8 cellular contexts compared by ENCODE assay signal in the genomic region with DNA sequence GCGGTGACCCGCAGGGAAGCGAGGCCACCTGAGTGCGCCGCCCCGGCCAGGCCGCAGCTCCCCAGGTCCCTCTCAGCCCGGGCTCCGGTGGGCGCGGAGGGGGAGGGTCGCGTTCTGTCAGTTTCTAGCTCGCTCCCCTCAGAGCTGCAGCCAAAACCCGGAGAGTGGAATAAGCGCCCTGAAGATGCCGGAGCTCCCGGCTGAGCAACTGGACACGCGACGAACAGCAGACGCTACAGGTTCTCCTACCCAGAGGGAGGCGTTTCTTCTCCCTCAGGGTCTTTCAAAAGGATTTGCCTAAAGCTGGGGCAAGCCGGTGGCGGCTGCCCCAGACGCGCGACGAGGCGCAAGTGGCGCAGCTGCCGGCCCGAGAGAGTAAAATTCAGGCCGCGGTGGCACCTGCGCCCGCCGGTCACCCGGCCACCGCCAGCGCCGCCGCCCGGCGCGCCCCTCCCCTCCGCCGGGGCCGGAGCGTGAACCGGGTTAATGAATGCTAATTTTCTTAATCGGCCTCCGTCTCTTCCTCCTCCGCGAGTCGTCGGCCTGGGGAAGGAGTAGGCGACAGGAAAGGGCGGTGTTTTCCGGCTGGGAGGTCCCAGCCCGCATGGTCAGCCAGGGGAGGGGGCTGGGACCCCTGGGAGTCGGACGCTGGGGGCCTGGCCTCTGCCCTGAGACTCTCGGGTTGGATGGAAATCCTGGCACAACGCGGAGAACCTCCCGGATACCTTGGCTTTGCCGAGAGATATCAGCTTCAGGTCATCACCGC. TPM values are rescaled to one million over a fixed set of nuclear protein-coding genes. Genes with fewer than 3 reads are reported as not detected.
A peak's percentile ranks its signal among the peaks of the same experiment; 100 is the strongest.
DNase-seq lines count a peak whose midpoint lies in the region; TF ChIP-seq lines count a peak whose summit lies in the region.

No MANE protein-coding gene starts in this region.

- H3K4me2 ChIP-seq in trophoblast cell (ENCODE audit: low read length) = peak overlapping the region; percentile 84

- intact Hi-C loops in cardiac septum (cut with DNase I) = loop anchor here (5.0 to 10.0 kb wide), 3 partner anchors 123 to 205 kb away; no protein-coding TSS in a partner anchor

- H4K12ac ChIP-seq in trophoblast cell (ENCODE audit: low read depth, low read length) = peak overlapping the region; percentile 88

- peak overlapping the region; percentile 79 for H4K91ac ChIP-seq in trophoblast cell (ENCODE audit: low read depth, low read length)

- peak overlapping the region; percentile 89 for H4K8ac ChIP-seq in trophoblast cell (ENCODE audit: low read depth, low read length)

- H3K23ac ChIP-seq in trophoblast cell (ENCODE audit: low read length) = no peak overlapping the region

- POLR2A ChIA-PET in HEK293 (lab: Yijun Ruan, JAX) = interaction anchor here (0.8 to 1.6 kb wide), 9 partner anchors 16 to 257 kb away, joined by 3 to 10 read pairs (median 4); no protein-coding TSS in a partner anchor

- CTCF ChIA-PET in HEK293 (lab: Yijun Ruan, JAX) = interaction anchor here (0.5 to 1.2 kb wide), 8 partner anchors 21 to 387 kb away, joined by 3 to 4 read pairs (median 3); no protein-coding TSS in a partner anchor

- H3K9ac ChIP-seq in trophoblast cell (ENCODE audit: low read length) = peak overlapping the region; percentile 95

- H3K79me2 ChIP-seq in trophoblast cell (ENCODE audit: control insufficient read depth, insufficient read depth, low read length, poor library complexity) = peaks cover 21% of the 10 kb centered on the region

- H3K14ac ChIP-seq in trophoblast cell (ENCODE audit: low read length) = peak overlapping the region; percentile 95

- peak overlapping the region; percentile 94 for H2BK5ac ChIP-seq in trophoblast cell (ENCODE audit: low read depth, low read length, poor library complexity)

- H3K27me3 ChIP-seq in trophoblast cell (ENCODE audit: insufficient read depth, low read length) = no peaks in the 10 kb centered on the region

- H3K4ac ChIP-seq in trophoblast cell (ENCODE audit: low read depth, low read length) = peak overlapping the region; percentile 83

- H3K4me1 ChIP-seq in HEK293 (ENCODE audit: control insufficient read depth, insufficient read depth, low read length) = 0 out of 2 replicates have a peak, but pooled peaks cover 2% of the 10 kb centered on the region
- peaks cover 3 to 5% of the 10 kb centered on the region in 2 experiments for H3K4me1 ChIP-seq in trophoblast cell (ENCODE audit: control insufficient read depth in 1 of 2, insufficient read depth in 2 of 2, low read length in 2 of 2)
- no peaks in the 10 kb centered on the region for H3K4me1 ChIP-seq in urinary bladder (ENCODE audit: insufficient read depth)

- peak; percentile 91 for DNase-seq in NAMALWA (ENCODE audit: low spot score)
- peak; percentile 52 for DNase-seq in SKM-1 (lab: John Stamatoyannopoulos, UW; ENCODE audit: unreplicated experiment)
- peak; percentile 38 for DNase-seq in activated naive CD8-positive, alpha-beta T cell treated with anti-CD3 and anti-CD28 coated beads, Interleukin-2, amount 50 U/mL, for 16 hours (ENCODE audit: low read depth, low spot score)
- peak; percentile 90 for DNase-seq in cardiac septum (ENCODE audit: low spot score)
- peak; percentile 93 to 96 for DNase-seq in trophoblast cell

- peak overlapping the region; percentile 89 for H2AFZ ChIP-seq in trophoblast cell (ENCODE audit: insufficient read depth, low read length, poor library complexity)

- H3K4me3 ChIP-seq in GM08714 (ENCODE audit: low read length) (peak overlapping the region; percentile 97), HEK293 (ENCODE audit: low read depth, low read length) (peak overlapping the region; percentile 93), trophoblast cell (ENCODE audit: low read depth, low read length) (peak overlapping the region; percentile 93), urinary bladder (ENCODE audit: low read depth, low read length) (peak overlapping the region; percentile 85)

- H3K27ac ChIP-seq in HEK293 (ENCODE audit: extremely low read depth, low read depth, low read length) (peak overlapping the region; percentile 87), trophoblast cell (ENCODE audit: low read depth, low read length) (peak overlapping the region; percentile 97), urinary bladder (ENCODE audit: low read depth) (peak overlapping the region; percentile 75)

- no CpG with 5 or more reads among the region's 69 CpGs for WGBS in trophoblast cell (ENCODE audit: extremely low coverage, insufficient coverage, insufficient read length)
- WGBS in urinary bladder = under 1% methylated on average over 69 of the region's 69 CpGs

- H3K79me1 ChIP-seq in trophoblast cell (ENCODE audit: low read length) = peaks cover 20% of the 10 kb centered on the region

- peak overlapping the region; percentile 78 for H2BK12ac ChIP-seq in trophoblast cell (ENCODE audit: low read length)

- H3K9me3 ChIP-seq in HEK293 (ENCODE audit: control insufficient read depth, insufficient read depth, low read depth, low read length) = no peaks in the 10 kb centered on the region
- H3K9me3 ChIP-seq in trophoblast cell (ENCODE audit: insufficient read depth, low read depth, low read length) = no peaks in the 10 kb centered on the region

- no peak overlapping the region for H2AK5ac ChIP-seq in trophoblast cell (ENCODE audit: low read length)

- TF ChIP-seq CTCF in HEK293 (tag by site-specific recombination; IDR thresholded peaks at IDR 0.05) = no peak; the same call in 1 of the 2 replicates

- H3K36me3 ChIP-seq in HEK293 (ENCODE audit: control insufficient read depth in 2 of 2, insufficient read depth in 1 of 2, low read length in 2 of 2) = peaks cover 0 to 4% of the 10 kb centered on the region in 2 experiments; a peak in 1 of 3 replicates
- H3K36me3 ChIP-seq in trophoblast cell (ENCODE audit: control insufficient read depth in 1 of 2, insufficient read depth in 2 of 2, low read length in 2 of 2) = peaks cover 0 to under 1% of the 10 kb centered on the region in 2 experiments
- H3K36me3 ChIP-seq in urinary bladder (ENCODE audit: insufficient read depth) = no peaks in the 10 kb centered on the region

- peak overlapping the region; percentile 94 for H3K18ac ChIP-seq in trophoblast cell (ENCODE audit: low read length)

- peak overlapping the region; percentile 96 for H2BK120ac ChIP-seq in trophoblast cell (ENCODE audit: insufficient read depth, low read length, poor library complexity)

TF ChIP-seq in HEK293, 187 proteins besides CTCF, POLR2A, EP300 and RAD21 (continues in another document):
- 0 out of 2 replicates have a peak, but pooled peaks have one; percentile 10 for TF ChIP-seq ZNF629 (tag by site-specific recombination; IDR thresholded peaks at IDR 0.05)
- TF ChIP-seq ZFHX2 (tag by site-specific recombination; conservative IDR thresholded peaks at IDR 0.05) = peak; percentile 49
- TF ChIP-seq, protein P1, sequence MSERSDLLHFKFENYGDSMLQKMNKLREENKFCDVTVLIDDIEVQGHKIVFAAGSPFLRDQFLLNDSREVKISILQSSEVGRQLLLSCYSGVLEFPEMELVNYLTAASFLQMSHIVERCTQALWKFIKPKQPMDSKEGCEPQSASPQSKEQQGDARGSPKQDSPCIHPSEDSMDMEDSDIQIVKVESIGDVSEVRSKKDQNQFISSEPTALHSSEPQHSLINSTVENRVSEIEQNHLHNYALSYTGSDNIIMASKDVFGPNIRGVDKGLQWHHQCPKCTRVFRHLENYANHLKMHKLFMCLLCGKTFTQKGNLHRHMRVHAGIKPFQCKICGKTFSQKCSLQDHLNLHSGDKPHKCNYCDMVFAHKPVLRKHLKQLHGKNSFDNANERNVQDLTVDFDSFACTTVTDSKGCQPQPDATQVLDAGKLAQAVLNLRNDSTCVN (tag by site-specific recombination; optimal IDR thresholded peaks at IDR 0.05) = peak; percentile 44
- no peak for TF ChIP-seq ZNF10 (tag by site-specific recombination; IDR thresholded peaks at IDR 0.05)
- 0 out of 2 replicates have a peak, but pooled peaks have one; percentile 16 for TF ChIP-seq WT1 (tag by site-specific recombination; IDR thresholded peaks at IDR 0.05)
- TF ChIP-seq, protein P2, sequence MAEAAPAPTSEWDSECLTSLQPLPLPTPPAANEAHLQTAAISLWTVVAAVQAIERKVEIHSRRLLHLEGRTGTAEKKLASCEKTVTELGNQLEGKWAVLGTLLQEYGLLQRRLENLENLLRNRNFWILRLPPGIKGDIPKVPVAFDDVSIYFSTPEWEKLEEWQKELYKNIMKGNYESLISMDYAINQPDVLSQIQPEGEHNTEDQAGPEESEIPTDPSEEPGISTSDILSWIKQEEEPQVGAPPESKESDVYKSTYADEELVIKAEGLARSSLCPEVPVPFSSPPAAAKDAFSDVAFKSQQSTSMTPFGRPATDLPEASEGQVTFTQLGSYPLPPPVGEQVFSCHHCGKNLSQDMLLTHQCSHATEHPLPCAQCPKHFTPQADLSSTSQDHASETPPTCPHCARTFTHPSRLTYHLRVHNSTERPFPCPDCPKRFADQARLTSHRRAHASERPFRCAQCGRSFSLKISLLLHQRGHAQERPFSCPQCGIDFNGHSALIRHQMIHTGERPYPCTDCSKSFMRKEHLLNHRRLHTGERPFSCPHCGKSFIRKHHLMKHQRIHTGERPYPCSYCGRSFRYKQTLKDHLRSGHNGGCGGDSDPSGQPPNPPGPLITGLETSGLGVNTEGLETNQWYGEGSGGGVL (tag by site-specific recombination; IDR thresholded peaks at IDR 0.05) = peak; percentile 30; the same call in 1 of the 2 replicates
- peak; percentile 58; the same call in 1 of the 2 replicates for TF ChIP-seq ZEB2 (tag by site-specific recombination; IDR thresholded peaks at IDR 0.05)
- peak; percentile 53 for TF ChIP-seq ZNF335 (tag by site-specific recombination; conservative IDR thresholded peaks at IDR 0.05)
- TF ChIP-seq, protein P3, sequence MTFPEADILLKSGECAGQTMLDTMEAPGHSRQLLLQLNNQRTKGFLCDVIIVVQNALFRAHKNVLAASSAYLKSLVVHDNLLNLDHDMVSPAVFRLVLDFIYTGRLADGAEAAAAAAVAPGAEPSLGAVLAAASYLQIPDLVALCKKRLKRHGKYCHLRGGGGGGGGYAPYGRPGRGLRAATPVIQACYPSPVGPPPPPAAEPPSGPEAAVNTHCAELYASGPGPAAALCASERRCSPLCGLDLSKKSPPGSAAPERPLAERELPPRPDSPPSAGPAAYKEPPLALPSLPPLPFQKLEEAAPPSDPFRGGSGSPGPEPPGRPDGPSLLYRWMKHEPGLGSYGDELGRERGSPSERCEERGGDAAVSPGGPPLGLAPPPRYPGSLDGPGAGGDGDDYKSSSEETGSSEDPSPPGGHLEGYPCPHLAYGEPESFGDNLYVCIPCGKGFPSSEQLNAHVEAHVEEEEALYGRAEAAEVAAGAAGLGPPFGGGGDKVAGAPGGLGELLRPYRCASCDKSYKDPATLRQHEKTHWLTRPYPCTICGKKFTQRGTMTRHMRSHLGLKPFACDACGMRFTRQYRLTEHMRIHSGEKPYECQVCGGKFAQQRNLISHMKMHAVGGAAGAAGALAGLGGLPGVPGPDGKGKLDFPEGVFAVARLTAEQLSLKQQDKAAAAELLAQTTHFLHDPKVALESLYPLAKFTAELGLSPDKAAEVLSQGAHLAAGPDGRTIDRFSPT (tag by site-specific recombination; IDR thresholded peaks at IDR 0.05) = 0 out of 2 replicates have a peak, but pooled peaks have one; percentile 26

RNA-seq across cellular contexts. Expression of a gene that starts 0.8 kb away (rescaled TPM):
- 194 TPM for total RNA-seq in cardiac septum
- polyA plus RNA-seq in trophoblast cell (2013) = 60.8 TPM in 2 replicates
- 34.3 TPM for total RNA-seq in urinary bladder
- polyA plus RNA-seq in urinary bladder = 94.1 TPM

Comparison
In these comparisons a context has a peak if more than half of its experiments do, and no peak if none do; other contexts are left out.
1. Peak in every context shown above with its lines: DNase-seq, H3K4me3 ChIP-seq and H3K27ac ChIP-seq.
2. DNase-seq: peak in every context shown above with its lines; median percentile 94 in trophoblast cell; 91 in NAMALWA; 90 in cardiac septum; 52 in SKM-1; 38 in activated naive CD8-positive, alpha-beta T cell treated with anti-CD3 and anti-CD28 coated beads, Interleukin-2, amount 50 U/mL, for 16 hours.